Comparison of ENCODE assay signal across 9 cellular contexts in the genomic region with DNA sequence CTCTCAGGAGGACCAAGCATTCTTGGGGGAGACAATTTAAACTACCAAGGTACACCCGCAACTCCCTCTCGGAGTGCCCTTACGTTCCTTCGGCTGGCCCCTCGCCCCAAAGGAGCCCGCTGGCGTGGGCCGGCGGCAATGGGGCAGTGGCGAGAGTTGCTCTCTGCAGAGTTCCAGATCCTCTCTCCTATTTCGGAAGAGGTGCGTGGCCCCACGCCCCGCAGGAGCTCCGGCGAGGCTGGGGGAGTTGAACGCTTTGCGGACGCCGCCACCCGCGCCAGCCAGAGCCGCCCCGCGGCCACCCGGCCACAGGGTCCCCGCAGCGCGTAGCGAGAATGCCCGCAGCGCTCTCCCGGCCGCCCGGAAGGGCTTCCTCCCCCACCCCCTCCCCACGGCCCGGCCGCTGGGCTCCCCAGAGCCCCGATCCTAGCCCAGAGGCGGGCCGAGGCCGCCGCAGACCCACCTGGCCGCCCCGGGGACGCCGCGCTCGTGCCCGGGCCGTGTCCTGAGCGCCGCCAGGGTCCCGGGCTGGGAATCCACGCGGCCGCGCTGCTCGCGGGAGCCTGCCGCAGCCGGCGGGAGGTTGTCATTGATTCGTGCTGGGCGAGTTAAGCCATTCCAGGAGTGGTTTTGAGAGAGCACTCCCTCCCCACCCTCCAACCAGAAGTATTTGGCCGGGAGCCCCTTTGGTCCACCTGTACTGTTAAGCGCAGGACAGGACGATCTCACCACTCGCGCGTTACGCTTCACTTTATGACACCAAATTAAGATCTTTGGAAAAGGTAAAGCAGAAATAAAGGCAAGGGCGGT.
DNase-seq lines count a peak whose midpoint lies in the region; ATAC-seq and TF ChIP-seq lines count a peak whose summit lies in the region.
"Had no signal": no experiment of that assay in that cellular context is flagged by ENCODE, and none has a peak within 500 bp of the region (broad histone marks: within the 10 kb centered on the region; RNA-seq: fewer than 3 reads in every experiment).

No MANE protein-coding gene starts in this region.

- no peak overlapping the region for H2AFZ ChIP-seq in SK-N-SH (ENCODE audit: low read depth)

- peak overlapping the region in 1 of 2 experiments; percentile 86; a peak in 2 of 4 replicates for H3K27ac ChIP-seq in SK-N-SH (ENCODE audit: low read depth in 2 of 2, low read length in 1 of 2)
- H3K27ac ChIP-seq in brain microvascular endothelial cell = no peak overlapping the region
- H3K27ac ChIP-seq in thoracic aorta = no peak overlapping the region
- H3K27ac ChIP-seq: HL-60 had no signal

- H3K4me1 ChIP-seq in SK-N-SH (ENCODE audit: control insufficient read depth in 1 of 2, insufficient read depth in 2 of 2, low read depth in 1 of 2, low read length in 1 of 2) (peaks cover 0 to 72% of the 10 kb centered on the region in 2 experiments; a peak in 2 of 4 replicates), thoracic aorta (ENCODE audit: control insufficient read depth in 1 of 2, low read depth in 2 of 2) (peaks cover 5 to 45% of the 10 kb centered on the region in 2 donors)

- H3K9me2 ChIP-seq in SK-N-SH = no peaks in the 10 kb centered on the region

- H4K20me1 ChIP-seq in SK-N-SH (ENCODE audit: insufficient read depth) = no peaks in the 10 kb centered on the region

- CTCF ChIA-PET in SK-N-SH (lab: Yijun Ruan, JAX) = interaction anchor here (0.7 to 3.0 kb wide), 15 partner anchors 19 to 309 kb away, joined by 3 to 15 read pairs (median 4); no protein-coding TSS in a partner anchor

- H3K36me3 ChIP-seq in SK-N-SH (replicated peaks in 1 of 2; ENCODE audit: control insufficient read depth in 1 of 2, insufficient read depth in 2 of 2, low read length in 1 of 2) (no peaks in the 10 kb centered on the region), brain microvascular endothelial cell (replicated peaks) (no peaks in the 10 kb centered on the region), thoracic aorta (no peaks in the 10 kb centered on the region)

- no peak for TF ChIP-seq EP300 in SK-N-SH (IDR thresholded peaks at IDR 0.05; ENCODE audit: borderline replicate concordance in 1 of 2, low read depth in 1 of 2, low read length in 1 of 2)

- H3K79me2 ChIP-seq in SK-N-SH (ENCODE audit: insufficient read depth) = no peaks in the 10 kb centered on the region

- 36% methylated on average over 19 of the region's 73 CpGs for WGBS in SK-N-SH (ENCODE audit: low lambda C conversion rate)

- in situ Hi-C loops in brain microvascular endothelial cell (cut with HindIII; ENCODE audit: low pct_ligation_motif_present, low sequenced_read_pairs) = no loop called here

- TF ChIP-seq RAD21 in SK-N-SH (IDR thresholded peaks at IDR 0.05; ENCODE audit: low read length) = no peak

- H3K4me3 ChIP-seq in SK-N-SH (ENCODE audit: low read depth in 2 of 2, low read length in 1 of 2) (peak overlapping the region; percentile 41 to 47; a peak in 3 of 4 replicates), brain microvascular endothelial cell (ENCODE audit: low read depth, low read length) (peak overlapping the region; percentile 12), thoracic aorta (peak overlapping the region; percentile 80)

- peak; percentile 86 for DNase-seq in SK-N-SH
- no peak for DNase-seq in brain microvascular endothelial cell
- peak; percentile 69 for DNase-seq in left lobe of liver (ENCODE audit: low spot score)
- DNase-seq in thoracic aorta (ENCODE audit: low spot score) = no peak
- no peak for DNase-seq in HUDEP-2 (lab: John Stamatoyannopoulos, UW; ENCODE audit: unreplicated experiment in 76 of 76)

- ATAC-seq in SK-N-SH treated with all-trans-retinoic acid at 6 μM for 48 hours (no peak; the same call in 2 of the 3 replicates), left lobe of liver (peak; percentile 74), thoracic aorta (ENCODE audit: insufficient number of reproducible peaks, low FRiP score, low read depth) (no peak), HG02623 (IDR thresholded peaks at IDR 0.05; ENCODE audit: unreplicated experiment) (no peak), GM18909 (IDR thresholded peaks at IDR 0.05; ENCODE audit: poor library complexity, unreplicated experiment) (no peak)

- TF ChIP-seq CTCF in SK-N-SH (IDR thresholded peaks at IDR 0.05) = no peak
- no peak for TF ChIP-seq CTCF in brain microvascular endothelial cell (IDR thresholded peaks at IDR 0.05; ENCODE audit: low read depth, low read length, missing control alignments)
- no peak for TF ChIP-seq CTCF in thoracic aorta (IDR thresholded peaks at IDR 0.05)

- H3K9me3 ChIP-seq in SK-N-SH (no peaks in the 10 kb centered on the region), thoracic aorta (no peaks in the 10 kb centered on the region)

- POLR2A ChIA-PET in SK-N-SH (lab: Yijun Ruan, JAX) = interaction anchor here (0.6 to 1.5 kb wide), 12 partner anchors 15 to 225 kb away, joined by 3 to 17 read pairs (median 4); no protein-coding TSS in a partner anchor

- H3K27me3 ChIP-seq in SK-N-SH (ENCODE audit: insufficient read depth) = peaks cover 54% of the 10 kb centered on the region
- H3K27me3 ChIP-seq in brain microvascular endothelial cell (replicated peaks) = peaks cover 51% of the 10 kb centered on the region
- H3K27me3 ChIP-seq in thoracic aorta (replicated peaks; ENCODE audit: insufficient read depth) = no peaks in the 10 kb centered on the region

- peak overlapping the region; percentile 71; the same call in 1 of the 2 replicates for H3K4me2 ChIP-seq in SK-N-SH

- H3K9ac ChIP-seq in SK-N-SH = no peak overlapping the region

- H3F3A ChIP-seq in SK-N-SH (replicated peaks; ENCODE audit: insufficient read depth) = no peaks in the 10 kb centered on the region

TF ChIP-seq in SK-N-SH, 30 proteins besides CTCF, POLR2A, EP300 and RAD21:
- TF ChIP-seq TCF12 (IDR thresholded peaks at IDR 0.05) (no peak), TAF1 (IDR thresholded peaks at IDR 0.05; ENCODE audit: borderline replicate concordance, low read depth, low read length) (no peak), GABPA (IDR thresholded peaks at IDR 0.05; ENCODE audit: low read depth) (no peak), MXI1 (IDR thresholded peaks at IDR 0.05; ENCODE audit: low read depth, low read length) (no peak), RCOR1 (IDR thresholded peaks at IDR 0.05; ENCODE audit: low read length) (peak; percentile 18; the same call in 1 of the 2 replicates)

TF ChIP-seq in SK-N-SH treated with all-trans-retinoic acid at 6 μM for 48 hours, 23 proteins besides CTCF, POLR2A, EP300 and RAD21 (continues in another document):
- TF ChIP-seq ZFP30 (CRISPR knock-in tag; IDR thresholded peaks at IDR 0.05) (no peak), PPARA (CRISPR knock-in tag; IDR thresholded peaks at IDR 0.05; ENCODE audit: borderline replicate concordance) (no peak), ZNF565 (CRISPR knock-in tag; conservative IDR thresholded peaks at IDR 0.05; ENCODE audit: low read depth) (no peak), TCF4 (CRISPR knock-in tag; IDR thresholded peaks at IDR 0.05; ENCODE audit: borderline replicate concordance) (no peak), ZFP3 (CRISPR knock-in tag; IDR thresholded peaks at IDR 0.05) (no peak), SNAI2 (CRISPR knock-in tag; IDR thresholded peaks at IDR 0.05) (no peak), TOX (CRISPR knock-in tag; IDR thresholded peaks at IDR 0.05; ENCODE audit: borderline replicate concordance) (no peak), ESRRG (CRISPR knock-in tag; IDR thresholded peaks at IDR 0.05) (no peak)
- TF ChIP-seq, protein P1, sequence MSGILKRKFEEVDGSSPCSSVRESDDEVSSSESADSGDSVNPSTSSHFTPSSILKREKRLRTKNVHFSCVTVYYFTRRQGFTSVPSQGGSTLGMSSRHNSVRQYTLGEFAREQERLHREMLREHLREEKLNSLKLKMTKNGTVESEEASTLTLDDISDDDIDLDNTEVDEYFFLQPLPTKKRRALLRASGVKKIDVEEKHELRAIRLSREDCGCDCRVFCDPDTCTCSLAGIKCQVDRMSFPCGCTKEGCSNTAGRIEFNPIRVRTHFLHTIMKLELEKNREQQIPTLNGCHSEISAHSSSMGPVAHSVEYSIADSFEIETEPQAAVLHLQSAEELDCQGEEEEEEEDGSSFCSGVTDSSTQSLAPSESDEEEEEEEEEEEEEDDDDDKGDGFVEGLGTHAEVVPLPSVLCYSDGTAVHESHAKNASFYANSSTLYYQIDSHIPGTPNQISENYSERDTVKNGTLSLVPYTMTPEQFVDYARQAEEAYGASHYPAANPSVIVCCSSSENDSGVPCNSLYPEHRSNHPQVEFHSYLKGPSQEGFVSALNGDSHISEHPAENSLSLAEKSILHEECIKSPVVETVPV (CRISPR knock-in tag; IDR thresholded peaks at IDR 0.05) = no peak
- TF ChIP-seq, protein P2, sequence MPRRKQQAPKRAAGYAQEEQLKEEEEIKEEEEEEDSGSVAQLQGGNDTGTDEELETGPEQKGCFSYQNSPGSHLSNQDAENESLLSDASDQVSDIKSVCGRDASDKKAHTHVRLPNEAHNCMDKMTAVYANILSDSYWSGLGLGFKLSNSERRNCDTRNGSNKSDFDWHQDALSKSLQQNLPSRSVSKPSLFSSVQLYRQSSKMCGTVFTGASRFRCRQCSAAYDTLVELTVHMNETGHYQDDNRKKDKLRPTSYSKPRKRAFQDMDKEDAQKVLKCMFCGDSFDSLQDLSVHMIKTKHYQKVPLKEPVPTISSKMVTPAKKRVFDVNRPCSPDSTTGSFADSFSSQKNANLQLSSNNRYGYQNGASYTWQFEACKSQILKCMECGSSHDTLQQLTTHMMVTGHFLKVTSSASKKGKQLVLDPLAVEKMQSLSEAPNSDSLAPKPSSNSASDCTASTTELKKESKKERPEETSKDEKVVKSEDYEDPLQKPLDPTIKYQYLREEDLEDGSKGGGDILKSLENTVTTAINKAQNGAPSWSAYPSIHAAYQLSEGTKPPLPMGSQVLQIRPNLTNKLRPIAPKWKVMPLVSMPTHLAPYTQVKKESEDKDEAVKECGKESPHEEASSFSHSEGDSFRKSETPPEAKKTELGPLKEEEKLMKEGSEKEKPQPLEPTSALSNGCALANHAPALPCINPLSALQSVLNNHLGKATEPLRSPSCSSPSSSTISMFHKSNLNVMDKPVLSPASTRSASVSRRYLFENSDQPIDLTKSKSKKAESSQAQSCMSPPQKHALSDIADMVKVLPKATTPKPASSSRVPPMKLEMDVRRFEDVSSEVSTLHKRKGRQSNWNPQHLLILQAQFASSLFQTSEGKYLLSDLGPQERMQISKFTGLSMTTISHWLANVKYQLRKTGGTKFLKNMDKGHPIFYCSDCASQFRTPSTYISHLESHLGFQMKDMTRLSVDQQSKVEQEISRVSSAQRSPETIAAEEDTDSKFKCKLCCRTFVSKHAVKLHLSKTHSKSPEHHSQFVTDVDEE (CRISPR knock-in tag; IDR thresholded peaks at IDR 0.05) = no peak

Comparison
In these comparisons a context has a peak if more than half of its experiments do, and no peak if none do; other contexts are left out.
1. DNase-seq: peak in SK-N-SH (single experiment) and left lobe of liver (single experiment); none in brain microvascular endothelial cell (single experiment), thoracic aorta (single experiment) and HUDEP-2 (0 of 76).
2. H3K4me3 ChIP-seq: peak in every context shown above with its lines; median percentile 80 in thoracic aorta; 44 in SK-N-SH; 12 in brain microvascular endothelial cell.